ENCODE assay signal across 12 cellular contexts in the genomic region with DNA sequence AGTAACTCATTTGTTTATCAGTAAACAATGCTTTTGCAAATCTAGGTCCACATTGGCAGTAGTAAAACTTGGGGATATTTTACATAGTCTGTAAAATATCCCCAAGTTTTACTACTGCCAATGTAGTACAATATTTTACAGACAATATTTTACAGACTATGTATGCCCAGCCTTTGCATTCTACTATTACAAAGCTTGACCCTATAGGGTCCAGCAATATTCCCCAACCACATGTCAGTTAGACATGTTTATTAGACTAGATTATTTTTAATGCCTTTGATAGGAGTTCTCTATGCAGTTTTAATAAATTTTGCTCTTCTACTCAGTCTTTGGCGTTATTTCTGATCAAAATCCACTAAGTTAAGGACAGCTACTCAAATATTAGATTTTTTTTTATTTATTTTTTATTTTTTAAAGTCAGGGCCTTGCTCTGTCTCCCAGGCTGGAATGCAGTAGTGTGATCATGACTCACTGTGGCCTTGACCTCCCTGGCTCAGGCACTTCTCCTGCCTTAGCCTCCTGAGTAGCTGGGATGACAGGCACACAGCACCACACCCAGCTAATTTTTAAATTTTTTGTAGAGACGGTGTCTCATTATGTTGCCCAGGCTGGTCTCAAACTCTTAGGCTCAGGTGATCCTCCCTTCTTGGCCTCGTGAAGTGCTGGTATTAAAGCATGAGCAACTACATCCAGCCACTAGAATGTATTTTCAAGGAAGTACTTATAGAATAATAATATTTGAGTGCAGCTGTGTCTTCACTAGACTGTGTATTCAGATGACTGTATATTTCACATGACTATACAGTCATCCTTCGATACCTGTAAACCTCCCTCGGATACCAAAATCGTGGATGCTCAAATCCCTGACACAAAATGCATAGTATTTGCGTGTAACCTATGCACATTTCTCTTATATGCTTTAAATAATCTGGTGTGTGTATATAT. TPM values are rescaled to one million over a fixed set of nuclear protein-coding genes. Genes with fewer than 3 reads are reported as not detected.
DNase-seq lines count a peak whose midpoint lies in the region; ATAC-seq, FAIRE-seq and TF ChIP-seq lines count a peak whose summit lies in the region.
"Had no signal": no experiment of that assay in that cellular context is flagged by ENCODE, and none has a peak within 500 bp of the region (broad histone marks: within the 10 kb centered on the region; RNA-seq: fewer than 3 reads in every experiment).

No MANE protein-coding gene starts in this region.

- ATAC-seq in right cardiac atrium, result peak; percentile 84 to 87
- no peak for ATAC-seq in GM21447 (IDR thresholded peaks at IDR 0.05; ENCODE audit: unreplicated experiment)
- ATAC-seq: activated naive CD8-positive, alpha-beta T cell treated with anti-CD3 and anti-CD28 coated beads, Interleukin-2, amount 50 U/mL, for 24 hours had no signal

- H3K27me3 ChIP-seq in right cardiac atrium (ENCODE audit: control insufficient read depth, insufficient read depth) (no peaks in the 10 kb centered on the region), small intestine (ENCODE audit: control insufficient read depth in 2 of 2, insufficient read depth in 2 of 2, low read length in 2 of 2) (no peaks in the 10 kb centered on the region)

- H3K27ac ChIP-seq in HEK293 (ENCODE audit: extremely low read depth, low read depth, low read length), result no peak overlapping the region
- no peak overlapping the region for H3K27ac ChIP-seq in right cardiac atrium (ENCODE audit: low read length)
- no peak overlapping the region for H3K27ac ChIP-seq in small intestine (ENCODE audit: low read depth in 1 of 2, low read length in 1 of 2)

- DNase-seq in astrocyte of the hippocampus (ENCODE audit: low read depth, low spot score) (peak; percentile 73), right cardiac atrium (peak in 2 of 3 donors; percentile 52 to 74), small intestine (peak; percentile 6), NCI-H187 (lab: John Stamatoyannopoulos, UW) (no peak), NCI-H2107 treated with DMSO at 0.1 percent for 48 hours (lab: John Stamatoyannopoulos, UW; ENCODE audit: unreplicated experiment) (no peak)
- DNase-seq in activated effector memory CD4-positive, alpha-beta T cell treated with Interleukin-2 at 50 U/mL for 16 hours, result no peak
- DNase-seq: activated naive CD8-positive, alpha-beta T cell treated with anti-CD3 and anti-CD28 coated beads, Interleukin-2, amount 50 U/mL, for 24 hours; NCI-H510A; stimulated activated CD4-positive, alpha-beta T cell treated with anti-CD3 and anti-CD28 coated beads, Interleukin-1b, Interleukin-23, amount 100 ng/mL, for 48 hours had no signal

- H3K4me1 ChIP-seq in HEK293 (ENCODE audit: control insufficient read depth, insufficient read depth, low read length) (no peaks in the 10 kb centered on the region), right cardiac atrium (ENCODE audit: control insufficient read depth, insufficient read depth, low read length) (peaks cover 2% of the 10 kb centered on the region), small intestine (ENCODE audit: control insufficient read depth in 2 of 2, insufficient read depth in 1 of 2, low read depth in 1 of 2, low read length in 1 of 2) (peaks cover 0 to 3% of the 10 kb centered on the region in 2 donors)

- TF ChIP-seq CTCF in HEK293 (tag by site-specific recombination; IDR thresholded peaks at IDR 0.05), result no peak

- CTCF ChIA-PET in HEK293 (lab: Yijun Ruan, JAX), result interaction anchor here (1.2 kb wide), 1 partner anchor 9 kb away, joined by 3 read pairs; no protein-coding TSS in a partner anchor

- 91% methylated on average over 7 of the region's 7 CpGs for WGBS in right cardiac atrium
- 94 to 95% (median 94%) methylated on average over 7 of the region's 7 CpGs for WGBS in small intestine, 3 donors

- intact Hi-C loops in right cardiac atrium (cut with DNase I), result no loop called here

- H3K4me3 ChIP-seq in HEK293 (ENCODE audit: low read depth, low read length) (no peak overlapping the region), right cardiac atrium (ENCODE audit: low read length) (no peak overlapping the region), small intestine (ENCODE audit: low read depth in 1 of 2, low read length in 2 of 2) (no peak overlapping the region)

- H3K9me3 ChIP-seq in HEK293 (ENCODE audit: control insufficient read depth, insufficient read depth, low read depth, low read length) (no peaks in the 10 kb centered on the region), right cardiac atrium (ENCODE audit: control insufficient read depth, low read length) (no peaks in the 10 kb centered on the region), small intestine (ENCODE audit: control insufficient read depth, low read depth) (no peaks in the 10 kb centered on the region)

- POLR2A ChIA-PET in HEK293 (lab: Yijun Ruan, JAX), result interaction anchor here (1.0 to 3.4 kb wide), 4 partner anchors 12 to 20 kb away, joined by 3 to 11 read pairs (median 4); partner anchors contain the start of gene DNAI4

- H3K36me3 ChIP-seq in HEK293 (ENCODE audit: control insufficient read depth in 2 of 2, insufficient read depth in 1 of 2, low read length in 2 of 2) (peaks cover 10 to 52% of the 10 kb centered on the region in 2 experiments; a peak in 2 of 3 replicates), small intestine (ENCODE audit: control insufficient read depth in 2 of 2, insufficient read depth in 2 of 2, low read length in 2 of 2) (peaks cover 3 to 4% of the 10 kb centered on the region in 2 donors)

- no peak for FAIRE-seq in small intestine (lab: Jason Lieb, UNC)
- FAIRE-seq: TTC549 had no signal

TF ChIP-seq in HEK293, 187 proteins besides CTCF, POLR2A, EP300 and RAD21:
- no peak for TF ChIP-seq ZBTB7A (tag by site-specific recombination; IDR thresholded peaks at IDR 0.05; ENCODE audit: low read depth)
- no peak for TF ChIP-seq ZNF670 (tag by site-specific recombination; IDR thresholded peaks at IDR 0.05; ENCODE audit: low read depth)
- no peak for TF ChIP-seq ZSCAN4 (tag by site-specific recombination; IDR thresholded peaks at IDR 0.05)
- no peak for TF ChIP-seq ZNF571 (tag by site-specific recombination; IDR thresholded peaks at IDR 0.05)
- TF ChIP-seq, protein P1, sequence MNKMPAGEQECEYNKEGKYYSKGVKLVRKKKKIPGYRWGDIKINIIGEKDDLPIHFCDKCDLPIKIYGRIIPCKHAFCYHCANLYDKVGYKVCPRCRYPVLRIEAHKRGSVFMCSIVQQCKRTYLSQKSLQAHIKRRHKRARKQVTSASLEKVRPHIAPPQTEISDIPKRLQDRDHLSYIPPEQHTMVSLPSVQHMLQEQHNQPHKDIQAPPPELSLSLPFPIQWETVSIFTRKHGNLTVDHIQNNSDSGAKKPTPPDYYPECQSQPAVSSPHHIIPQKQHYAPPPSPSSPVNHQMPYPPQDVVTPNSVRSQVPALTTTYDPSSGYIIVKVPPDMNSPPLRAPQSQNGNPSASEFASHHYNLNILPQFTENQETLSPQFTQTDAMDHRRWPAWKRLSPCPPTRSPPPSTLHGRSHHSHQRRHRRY (tag by site-specific recombination; IDR thresholded peaks at IDR 0.05), result no peak
- TF ChIP-seq GLI4 (tag by site-specific recombination; IDR thresholded peaks at IDR 0.05), result no peak
- no peak for TF ChIP-seq ZNF701 (tag by site-specific recombination; IDR thresholded peaks at IDR 0.05)
- TF ChIP-seq, protein P2, sequence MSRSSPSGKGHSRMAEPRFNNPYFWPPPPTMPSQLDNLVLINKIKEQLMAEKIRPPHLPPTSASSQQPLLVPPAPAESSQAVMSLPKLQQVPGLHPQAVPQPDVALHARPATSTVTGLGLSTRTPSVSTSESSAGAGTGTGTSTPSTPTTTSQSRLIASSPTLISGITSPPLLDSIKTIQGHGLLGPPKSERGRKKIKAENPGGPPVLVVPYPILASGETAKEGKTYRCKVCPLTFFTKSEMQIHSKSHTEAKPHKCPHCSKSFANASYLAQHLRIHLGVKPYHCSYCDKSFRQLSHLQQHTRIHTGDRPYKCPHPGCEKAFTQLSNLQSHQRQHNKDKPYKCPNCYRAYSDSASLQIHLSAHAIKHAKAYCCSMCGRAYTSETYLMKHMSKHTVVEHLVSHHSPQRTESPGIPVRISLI (tag by site-specific recombination; IDR thresholded peaks at IDR 0.05), result 0 out of 2 replicates have a peak, but pooled peaks have one; percentile 41

RNA-seq across cellular contexts. Expression of gene MIER1, which starts 19.8 kb away (rescaled TPM):
- total RNA-seq in right cardiac atrium, result 10 to 100 TPM; 19.2 to 26.9 (median 22.8) TPM
- polyA plus RNA-seq in right cardiac atrium (8.9 TPM), small intestine (10 to 100 TPM; 13.0 to 21.5 (median 15.1) TPM)

RNA-seq across cellular contexts. Expression of gene DNAI4, which starts 19.9 kb away (rescaled TPM):
- 10 to 100 TPM; 18.6 to 27.0 (median 23.9) TPM for total RNA-seq in right cardiac atrium
- polyA plus RNA-seq in right cardiac atrium, result 1.8 TPM
- 1 to 10 TPM in 1 of 3 donors, under 1 TPM in 2; 0.54 to 1.1 (median 0.81) TPM for polyA plus RNA-seq in small intestine

Comparison
In these comparisons a context has a peak if more than half of its experiments do, and no peak if none do; other contexts are left out.
1. DNase-seq: peak in astrocyte of the hippocampus (single experiment), right cardiac atrium (2 of 3) and small intestine (single experiment); none in NCI-H187 (0 of 2), activated effector memory CD4-positive, alpha-beta T cell treated with Interleukin-2 at 50 U/mL for 16 hours (single experiment) and NCI-H2107 treated with DMSO at 0.1 percent for 48 hours (single experiment).